ENCODE assay signal across 8 cellular contexts in genomic region chr12:113591480-113591971, GRCh38.
DNase-seq lines count a peak whose midpoint lies in the region; TF ChIP-seq lines count a peak whose summit lies in the region.

No MANE protein-coding gene starts in this region.

- H3K27ac Mint-ChIP-seq in T-helper 1 cell treated with Interleukin-12 subunit alpha and Interleukin-12 subunit beta and Interleukin-4 antibody, amounts not matched to agents 30 μg/mL and 1 μg/mL, for 36 hours = no peak overlapping the region
- H3K27ac Mint-ChIP-seq in chondrocyte (ENCODE audit: unreplicated experiment) = no peak overlapping the region

- H3K18ac ChIP-seq in mesenchymal stem cell (ENCODE audit: low read depth in 1 of 2, low read length in 2 of 2) = no peak overlapping the region

- H3K4me3 ChIP-seq in HUES48 (ENCODE audit: low read depth, low read length) = peak overlapping the region; percentile 46
- H3K4me3 ChIP-seq in mesenchymal stem cell (ENCODE audit: insufficient read depth in 1 of 2, low read depth in 1 of 2, low read length in 2 of 2) = peak overlapping the region in 1 of 2 experiments; percentile 26
- H3K4me3 ChIP-seq in transverse colon = peak overlapping the region in 1 of 4 donors; percentile 16
- H3K4me3 ChIP-seq in stomach = peak overlapping the region in 1 of 4 donors; percentile 3

- no peak overlapping the region for H2BK12ac ChIP-seq in mesenchymal stem cell (ENCODE audit: low read length in 2 of 2)

- H2BK120ac ChIP-seq in mesenchymal stem cell (ENCODE audit: low read depth, low read length) = no peak overlapping the region

- H3K36me3 ChIP-seq in HUES48 (ENCODE audit: control insufficient read depth, insufficient read depth, low read length) (no peaks in the 10 kb centered on the region), mesenchymal stem cell (ENCODE audit: control insufficient read depth in 1 of 2, insufficient read depth in 2 of 2, low read depth in 1 of 2, low read length in 2 of 2) (no peaks in the 10 kb centered on the region), transverse colon (no peaks in the 10 kb centered on the region), stomach (no peaks in the 10 kb centered on the region)

- H2BK15ac ChIP-seq in mesenchymal stem cell (ENCODE audit: low read depth, poor library complexity, severe bottlenecking) = no peak overlapping the region

- H3K9ac ChIP-seq in HUES48 (ENCODE audit: low read depth, low read length) (peak overlapping the region; percentile 32; the same call in 1 of the 2 replicates), mesenchymal stem cell (ENCODE audit: low read length) (no peak overlapping the region)

- no peaks in the 10 kb centered on the region for H3K9me3 Mint-ChIP-seq in T-helper 1 cell treated with Interleukin-12 subunit alpha and Interleukin-12 subunit beta and Interleukin-4 antibody, amounts not matched to agents 30 μg/mL and 1 μg/mL, for 36 hours
- peaks cover 6% of the 10 kb centered on the region for H3K9me3 Mint-ChIP-seq in chondrocyte (ENCODE audit: low read depth)

- no peak overlapping the region for H2BK5ac ChIP-seq in mesenchymal stem cell (ENCODE audit: low read depth, low read length, poor library complexity, severe bottlenecking)

- peaks cover 10% of the 10 kb centered on the region for H3K27me3 ChIP-seq in HUES48 (ENCODE audit: control insufficient read depth, insufficient read depth, low read length)
- H3K27me3 ChIP-seq in mesenchymal stem cell (ENCODE audit: control insufficient read depth in 1 of 2, insufficient read depth in 1 of 2, low read length in 2 of 2) = peaks cover 24 to 36% of the 10 kb centered on the region in 2 experiments
- peaks cover 39% of the 10 kb centered on the region for H3K27me3 ChIP-seq in transverse colon
- H3K27me3 ChIP-seq in stomach = peaks cover 3 to 94% (median 17%) of the 10 kb centered on the region in 3 donors

- TF ChIP-seq POLR2A in transverse colon (IDR thresholded peaks at IDR 0.05) (no peak), stomach (IDR thresholded peaks at IDR 0.05) (no peak)

- no peak for TF ChIP-seq EP300 in transverse colon (IDR thresholded peaks at IDR 0.05; ENCODE audit: low read depth)
- TF ChIP-seq EP300 in stomach (IDR thresholded peaks at IDR 0.05) = no peak

- H3K4me1 ChIP-seq in HUES48 (ENCODE audit: control insufficient read depth, insufficient read depth, low read length) = peaks cover 31% of the 10 kb centered on the region
- peaks cover 2% of the 10 kb centered on the region for H3K4me1 ChIP-seq in mesenchymal stem cell (ENCODE audit: control insufficient read depth, insufficient read depth, low read depth, low read length)
- H3K4me1 ChIP-seq in transverse colon = peaks cover 0 to 5% (median 2%) of the 10 kb centered on the region in 4 donors
- H3K4me1 ChIP-seq in stomach = peaks cover 0 to 6% (median 3%) of the 10 kb centered on the region in 4 donors

- no peak for TF ChIP-seq CTCF in transverse colon (IDR thresholded peaks at IDR 0.05)
- no peak for TF ChIP-seq CTCF in chondrocyte (IDR thresholded peaks at IDR 0.05)
- no peak for TF ChIP-seq CTCF in stomach (IDR thresholded peaks at IDR 0.05)

- no peak overlapping the region for H2AK5ac ChIP-seq in mesenchymal stem cell (ENCODE audit: low read length, severe bottlenecking)

- H3K4me3 Mint-ChIP-seq in T-helper 1 cell treated with Interleukin-12 subunit alpha and Interleukin-12 subunit beta and Interleukin-4 antibody, amounts not matched to agents 30 μg/mL and 1 μg/mL, for 36 hours = peak overlapping the region; percentile 56
- no peak overlapping the region for H3K4me3 Mint-ChIP-seq in chondrocyte (ENCODE audit: unreplicated experiment)

- H3K27ac ChIP-seq in HUES48 (ENCODE audit: low read depth, low read length) (no peak overlapping the region), mesenchymal stem cell (ENCODE audit: low read length, poor library complexity, severe bottlenecking) (no peak overlapping the region), transverse colon (no peak overlapping the region), stomach (no peak overlapping the region)

- DNase-seq in DMS53 (lab: John Stamatoyannopoulos, UW) = peak; percentile 92
- no peak for DNase-seq in mesenchymal stem cell
- no peak for DNase-seq in transverse colon
- no peak for DNase-seq in posterior cingulate gyrus
- DNase-seq in chondrocyte (ENCODE audit: low spot score) = no peak
- DNase-seq in stomach = no peak

- no peaks in the 10 kb centered on the region for H3K9me3 ChIP-seq in HUES48 (ENCODE audit: control insufficient read depth, insufficient read depth, low read length)
- peaks cover 5% of the 10 kb centered on the region for H3K9me3 ChIP-seq in mesenchymal stem cell (ENCODE audit: control insufficient read depth, low read length)
- H3K9me3 ChIP-seq in transverse colon = no peaks in the 10 kb centered on the region
- peaks cover 0 to 26% (median 9%) of the 10 kb centered on the region in 4 donors for H3K9me3 ChIP-seq in stomach

- intact Hi-C loops in transverse colon (cut with DNase I; ENCODE audit: low total_unique reads) = no loop called here
- intact Hi-C loops in posterior cingulate gyrus (cut with DNase I) = no loop called here
- intact Hi-C loops in stomach (cut with DNase I; ENCODE audit: low total_unique reads) = no loop called here

- peaks cover 18% of the 10 kb centered on the region for H3K27me3 Mint-ChIP-seq in T-helper 1 cell treated with Interleukin-12 subunit alpha and Interleukin-12 subunit beta and Interleukin-4 antibody, amounts not matched to agents 30 μg/mL and 1 μg/mL, for 36 hours (ENCODE audit: low read depth)
- H3K27me3 Mint-ChIP-seq in chondrocyte (ENCODE audit: low read depth) = peaks cover 39% of the 10 kb centered on the region

- H2AFZ ChIP-seq in mesenchymal stem cell (ENCODE audit: low read depth, low read length) = no peak overlapping the region

- no peak overlapping the region for H3K14ac ChIP-seq in mesenchymal stem cell (ENCODE audit: low read length in 2 of 2)

- peak overlapping the region; percentile 43 for H3K4me2 ChIP-seq in mesenchymal stem cell (ENCODE audit: low read length, poor library complexity, severe bottlenecking)

- no peaks in the 10 kb centered on the region for H3K79me1 ChIP-seq in mesenchymal stem cell (replicated peaks; ENCODE audit: low read length, poor library complexity, severe bottlenecking)

- in situ Hi-C loops in transverse colon (cut with MboI; ENCODE audit: low pct_ligation_motif_present in 1 of 4, low pct_unique_long_range_greater_than_20kb in 1 of 4, low sequenced_read_pairs in 3 of 4) = no loop called here

- H4K91ac ChIP-seq in mesenchymal stem cell (ENCODE audit: low read length) = no peak overlapping the region

- 1% methylated on average over 46 of the region's 46 CpGs for WGBS in mesenchymal stem cell
- 7% methylated on average over 45 of the region's 46 CpGs; no CpG with 5 or more reads in 1 of the 2 donors for WGBS in transverse colon (ENCODE audit: low coverage in 1 of 2), 2 donors
- WGBS in stomach, 5 donors = 1 to 7% (median 4%) methylated on average over 46 of the region's 46 CpGs

- H4K8ac ChIP-seq in mesenchymal stem cell (ENCODE audit: low read length) = no peak overlapping the region

- H3K36me3 Mint-ChIP-seq in T-helper 1 cell treated with Interleukin-12 subunit alpha and Interleukin-12 subunit beta and Interleukin-4 antibody, amounts not matched to agents 30 μg/mL and 1 μg/mL, for 36 hours (ENCODE audit: low read depth) = no peaks in the 10 kb centered on the region
- no peaks in the 10 kb centered on the region for H3K36me3 Mint-ChIP-seq in chondrocyte (ENCODE audit: low read depth)

- H3K4me1 Mint-ChIP-seq in T-helper 1 cell treated with Interleukin-12 subunit alpha and Interleukin-12 subunit beta and Interleukin-4 antibody, amounts not matched to agents 30 μg/mL and 1 μg/mL, for 36 hours (ENCODE audit: low read depth) = no peaks in the 10 kb centered on the region
- H3K4me1 Mint-ChIP-seq in chondrocyte (ENCODE audit: low read depth) = peaks cover 6% of the 10 kb centered on the region

- H3K23ac ChIP-seq in mesenchymal stem cell (ENCODE audit: low read length in 2 of 2) = no peak overlapping the region

- no peak overlapping the region for H3K4ac ChIP-seq in mesenchymal stem cell (ENCODE audit: low read depth in 1 of 2, low read length in 2 of 2)
